16 cellular contexts compared by ENCODE assay signal in genomic region chr1:150207278-150207971, GRCh38. TPM values are rescaled to one million over a fixed set of nuclear protein-coding genes. Genes with fewer than 3 reads are reported as not detected.
A peak's percentile ranks its signal among the peaks of the same experiment; 100 is the strongest.
DNase-seq lines count a peak whose midpoint lies in the region; ATAC-seq and TF ChIP-seq lines count a peak whose summit lies in the region.
"Had no signal": no experiment of that assay in that cellular context is flagged by ENCODE, and none has a peak within 500 bp of the region (broad histone marks: within the 10 kb centered on the region; RNA-seq: fewer than 3 reads in every experiment).

No MANE protein-coding gene starts in this region.

- H3K27me3 ChIP-seq in liver (ENCODE audit: control insufficient read depth in 4 of 4, insufficient read depth in 4 of 4, low read length in 3 of 4), result no peaks in the 10 kb centered on the region
- H3K27me3 ChIP-seq: BLaER1 had no signal

- TF ChIP-seq RAD21 in liver (IDR thresholded peaks at IDR 0.05), result no peak

- H3K27ac ChIP-seq in C4-2B, result peak overlapping the region; percentile 38
- H3K27ac ChIP-seq in liver (ENCODE audit: low read depth in 1 of 2, low read length in 2 of 2), result no peak overlapping the region
- H3K27ac ChIP-seq: BLaER1, HL-60 had no signal

- WGBS in liver, result 61% methylated on average over 7 of the region's 7 CpGs

- no peaks in the 10 kb centered on the region for H3K9me3 ChIP-seq in liver (ENCODE audit: control insufficient read depth in 4 of 4, low read length in 3 of 4)
- H3K9me3 ChIP-seq: BLaER1 had no signal

- no peak for ATAC-seq in GM21619 (IDR thresholded peaks at IDR 0.05; ENCODE audit: unreplicated experiment)
- ATAC-seq: CD8-positive, alpha-beta T cell; Right ventricle myocardium inferior had no signal

- peaks cover 0 to 5% (median 0%) of the 10 kb centered on the region in 4 donors for H3K4me1 ChIP-seq in liver (ENCODE audit: control insufficient read depth in 4 of 4, insufficient read depth in 4 of 4, low read length in 3 of 4)
- H3K4me1 ChIP-seq: BLaER1 had no signal

- peak; percentile 28 for DNase-seq in LoVo (ENCODE audit: low spot score)
- DNase-seq in cerebellum (ENCODE audit: low spot score), result peak; percentile 58
- DNase-seq in stimulated activated naive CD4-positive, alpha-beta T cell treated with Interleukin-2 at 50 U/mL for 16 hours (lab: John Stamatoyannopoulos, UW), result no peak
- DNase-seq in NCI-H128 (lab: John Stamatoyannopoulos, UW; ENCODE audit: unreplicated experiment), result no peak
- DNase-seq: CD8-positive, alpha-beta T cell; EL; Kasumi-1; NCI-H1092 treated with DMSO at 0.1 percent for 48 hours had no signal

- H3K9ac ChIP-seq in liver (ENCODE audit: low read depth in 1 of 2, low read length in 2 of 2), result no peak overlapping the region
- H3K9ac ChIP-seq: BLaER1 had no signal

- TF ChIP-seq CTCF in C4-2B (conservative IDR thresholded peaks at IDR 0.05), result no peak
- no peak for TF ChIP-seq CTCF in liver (IDR thresholded peaks at IDR 0.05; ENCODE audit: low read depth, low read length, missing input control)

- H3K4me3 ChIP-seq in liver (ENCODE audit: low read depth in 1 of 3, low read length in 3 of 3), result no peak overlapping the region
- H3K4me3 ChIP-seq: BLaER1 had no signal

- H3K36me3 ChIP-seq in liver (ENCODE audit: control insufficient read depth in 4 of 4, insufficient read depth in 3 of 4, low read depth in 1 of 4, low read length in 3 of 4), result no peaks in the 10 kb centered on the region
- H3K36me3 ChIP-seq: BLaER1 had no signal

TF ChIP-seq in liver, 16 proteins besides CTCF, POLR2A, EP300 and RAD21:
- TF ChIP-seq REST (IDR thresholded peaks at IDR 0.05), result no peak
- TF ChIP-seq HNF4A (conservative IDR thresholded peaks at IDR 0.05), result peak; percentile 28 to 68
- TF ChIP-seq, protein P1, sequence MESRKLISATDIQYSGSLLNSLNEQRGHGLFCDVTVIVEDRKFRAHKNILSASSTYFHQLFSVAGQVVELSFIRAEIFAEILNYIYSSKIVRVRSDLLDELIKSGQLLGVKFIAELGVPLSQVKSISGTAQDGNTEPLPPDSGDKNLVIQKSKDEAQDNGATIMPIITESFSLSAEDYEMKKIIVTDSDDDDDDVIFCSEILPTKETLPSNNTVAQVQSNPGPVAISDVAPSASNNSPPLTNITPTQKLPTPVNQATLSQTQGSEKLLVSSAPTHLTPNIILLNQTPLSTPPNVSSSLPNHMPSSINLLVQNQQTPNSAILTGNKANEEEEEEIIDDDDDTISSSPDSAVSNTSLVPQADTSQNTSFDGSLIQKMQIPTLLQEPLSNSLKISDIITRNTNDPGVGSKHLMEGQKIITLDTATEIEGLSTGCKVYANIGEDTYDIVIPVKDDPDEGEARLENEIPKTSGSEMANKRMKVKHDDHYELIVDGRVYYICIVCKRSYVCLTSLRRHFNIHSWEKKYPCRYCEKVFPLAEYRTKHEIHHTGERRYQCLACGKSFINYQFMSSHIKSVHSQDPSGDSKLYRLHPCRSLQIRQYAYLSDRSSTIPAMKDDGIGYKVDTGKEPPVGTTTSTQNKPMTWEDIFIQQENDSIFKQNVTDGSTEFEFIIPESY (IDR thresholded peaks at IDR 0.05), result no peak
- TF ChIP-seq JUND (IDR thresholded peaks at IDR 0.05), result no peak
TF ChIP-seq in liver: peak in this region for 1.

RNA-seq across cellular contexts. Expression of gene ANP32E, which starts 28.5 kb away (rescaled TPM):
- total RNA-seq in cerebellum (31.6 TPM), liver (10 to 100 TPM in 1 of 2 donors, 1 to 10 TPM in 1; 8.8 to 40.6 TPM)
- polyA plus RNA-seq in liver, result 10 to 100 TPM; 10.5 to 41.5 TPM

RNA-seq across cellular contexts. Expression of gene CA14, which starts 50.1 kb away (rescaled TPM):
- total RNA-seq in cerebellum, result 7.3 TPM
- 1 to 10 TPM in 1 of 2 donors, under 1 TPM in 1; 0.42 to 2.7 TPM for total RNA-seq in liver
- 1 to 10 TPM in 1 of 2 donors, under 1 TPM in 1; 0.22 to 2.0 TPM for polyA plus RNA-seq in liver
- total RNA-seq: CD8-positive, alpha-beta T cell; NCI-H460; OCI-LY7 had no signal

RNA-seq across cellular contexts. Expression of gene PLEKHO1, which starts 57.7 kb away (rescaled TPM):
- total RNA-seq in cerebellum (40.6 TPM), liver (1 to 10 TPM; 5.8 to 8.8 TPM)
- 1 to 10 TPM; 3.5 to 6.3 TPM for polyA plus RNA-seq in liver

Comparison
In these comparisons a context has a peak if more than half of its experiments do, and no peak if none do; other contexts are left out.
1. DNase-seq: peak in LoVo (single experiment) and cerebellum (single experiment); none in stimulated activated naive CD4-positive, alpha-beta T cell treated with Interleukin-2 at 50 U/mL for 16 hours (single experiment) and NCI-H128 (single experiment).